ENCODE assay signal across 1 cellular context in the genomic region with DNA sequence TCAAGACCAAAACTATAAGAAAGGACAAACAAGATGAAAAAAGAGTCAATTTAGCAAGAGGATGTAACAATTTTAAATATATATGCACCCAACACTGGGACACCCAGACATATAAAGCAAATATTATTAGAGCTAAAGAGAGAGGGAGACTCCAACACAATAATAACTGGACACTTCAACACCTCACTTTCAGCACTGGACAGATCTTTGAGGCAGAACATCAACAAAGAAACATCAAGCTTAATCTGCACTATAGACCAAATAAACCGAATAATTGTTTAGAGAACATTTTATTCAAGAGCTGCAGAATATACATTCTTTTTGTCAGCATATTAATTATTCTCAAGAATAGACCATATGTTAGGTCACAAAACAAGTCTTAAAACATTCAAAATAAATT.
A peak's percentile ranks its signal among the peaks of the same experiment; 100 is the strongest.
TF ChIP-seq lines count a peak whose summit lies in the region.

No MANE protein-coding gene starts in this region.

TF ChIP-seq in HepG2, 621 proteins besides CTCF, POLR2A, EP300 and RAD21 (continued from another document):
- TF ChIP-seq, protein P1, sequence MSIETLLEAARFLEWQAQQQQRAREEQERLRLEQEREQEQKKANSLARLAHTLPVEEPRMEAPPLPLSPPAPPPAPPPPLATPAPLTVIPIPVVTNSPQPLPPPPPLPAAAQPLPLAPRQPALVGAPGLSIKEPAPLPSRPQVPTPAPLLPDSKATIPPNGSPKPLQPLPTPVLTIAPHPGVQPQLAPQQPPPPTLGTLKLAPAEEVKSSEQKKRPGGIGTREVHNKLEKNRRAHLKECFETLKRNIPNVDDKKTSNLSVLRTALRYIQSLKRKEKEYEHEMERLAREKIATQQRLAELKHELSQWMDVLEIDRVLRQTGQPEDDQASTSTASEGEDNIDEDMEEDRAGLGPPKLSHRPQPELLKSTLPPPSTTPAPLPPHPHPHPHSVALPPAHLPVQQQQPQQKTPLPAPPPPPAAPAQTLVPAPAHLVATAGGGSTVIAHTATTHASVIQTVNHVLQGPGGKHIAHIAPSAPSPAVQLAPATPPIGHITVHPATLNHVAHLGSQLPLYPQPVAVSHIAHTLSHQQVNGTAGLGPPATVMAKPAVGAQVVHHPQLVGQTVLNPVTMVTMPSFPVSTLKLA (IDR thresholded peaks at IDR 0.05) = no peak
- TF ChIP-seq, protein P2, sequence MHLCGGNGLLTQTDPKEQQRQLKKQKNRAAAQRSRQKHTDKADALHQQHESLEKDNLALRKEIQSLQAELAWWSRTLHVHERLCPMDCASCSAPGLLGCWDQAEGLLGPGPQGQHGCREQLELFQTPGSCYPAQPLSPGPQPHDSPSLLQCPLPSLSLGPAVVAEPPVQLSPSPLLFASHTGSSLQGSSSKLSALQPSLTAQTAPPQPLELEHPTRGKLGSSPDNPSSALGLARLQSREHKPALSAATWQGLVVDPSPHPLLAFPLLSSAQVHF (CRISPR knock-in tag; IDR thresholded peaks at IDR 0.05) = no peak
- TF ChIP-seq ZNF644 (CRISPR knock-in tag; IDR thresholded peaks at IDR 0.05; ENCODE audit: low read depth) (no peak), ZNF580 (CRISPR knock-in tag; IDR thresholded peaks at IDR 0.05; ENCODE audit: borderline replicate concordance, low read depth) (no peak), ZMYM2 (CRISPR knock-in tag; IDR thresholded peaks at IDR 0.05) (no peak), CEBPB (IDR thresholded peaks at IDR 0.05; ENCODE audit: borderline replicate concordance, low read depth, low read length) (no peak)
- TF ChIP-seq, protein P3, sequence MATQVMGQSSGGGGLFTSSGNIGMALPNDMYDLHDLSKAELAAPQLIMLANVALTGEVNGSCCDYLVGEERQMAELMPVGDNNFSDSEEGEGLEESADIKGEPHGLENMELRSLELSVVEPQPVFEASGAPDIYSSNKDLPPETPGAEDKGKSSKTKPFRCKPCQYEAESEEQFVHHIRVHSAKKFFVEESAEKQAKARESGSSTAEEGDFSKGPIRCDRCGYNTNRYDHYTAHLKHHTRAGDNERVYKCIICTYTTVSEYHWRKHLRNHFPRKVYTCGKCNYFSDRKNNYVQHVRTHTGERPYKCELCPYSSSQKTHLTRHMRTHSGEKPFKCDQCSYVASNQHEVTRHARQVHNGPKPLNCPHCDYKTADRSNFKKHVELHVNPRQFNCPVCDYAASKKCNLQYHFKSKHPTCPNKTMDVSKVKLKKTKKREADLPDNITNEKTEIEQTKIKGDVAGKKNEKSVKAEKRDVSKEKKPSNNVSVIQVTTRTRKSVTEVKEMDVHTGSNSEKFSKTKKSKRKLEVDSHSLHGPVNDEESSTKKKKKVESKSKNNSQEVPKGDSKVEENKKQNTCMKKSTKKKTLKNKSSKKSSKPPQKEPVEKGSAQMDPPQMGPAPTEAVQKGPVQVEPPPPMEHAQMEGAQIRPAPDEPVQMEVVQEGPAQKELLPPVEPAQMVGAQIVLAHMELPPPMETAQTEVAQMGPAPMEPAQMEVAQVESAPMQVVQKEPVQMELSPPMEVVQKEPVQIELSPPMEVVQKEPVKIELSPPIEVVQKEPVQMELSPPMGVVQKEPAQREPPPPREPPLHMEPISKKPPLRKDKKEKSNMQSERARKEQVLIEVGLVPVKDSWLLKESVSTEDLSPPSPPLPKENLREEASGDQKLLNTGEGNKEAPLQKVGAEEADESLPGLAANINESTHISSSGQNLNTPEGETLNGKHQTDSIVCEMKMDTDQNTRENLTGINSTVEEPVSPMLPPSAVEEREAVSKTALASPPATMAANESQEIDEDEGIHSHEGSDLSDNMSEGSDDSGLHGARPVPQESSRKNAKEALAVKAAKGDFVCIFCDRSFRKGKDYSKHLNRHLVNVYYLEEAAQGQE (IDR thresholded peaks at IDR 0.05; ENCODE audit: borderline replicate concordance in 1 of 2, low read depth in 1 of 2, low read length in 2 of 2) = peak in 1 of 2 experiments; percentile 79; a peak in 2 of 4 replicates
TF ChIP-seq in HepG2: peak in this region for 2.
